In genomic region chr17:48551206-48551597, GRCh38 we compare ENCODE assay signal across 1 cellular context.
TF ChIP-seq lines count a peak whose summit lies in the region.

No MANE protein-coding gene starts in this region.

TF ChIP-seq in IMR-90, 13 proteins besides CTCF, POLR2A, EP300 and RAD21:
- TF ChIP-seq CHD1 (IDR thresholded peaks at IDR 0.05; ENCODE audit: low read depth, low read length) (no peak), MAZ (IDR thresholded peaks at IDR 0.05; ENCODE audit: borderline replicate concordance, low read depth, low read length) (no peak; the same call in 1 of the 2 replicates), RCOR1 (IDR thresholded peaks at IDR 0.05; ENCODE audit: insufficient replicate concordance, low read length) (no peak), NFE2L2 (IDR thresholded peaks at IDR 0.05; ENCODE audit: low read depth, low read length) (no peak), FOS (IDR thresholded peaks at IDR 0.05; ENCODE audit: low read depth, low read length) (no peak), CEBPB (IDR thresholded peaks at IDR 0.05; ENCODE audit: low read depth, low read length) (no peak), MAFK (IDR thresholded peaks at IDR 0.05; ENCODE audit: low read depth, low read length) (no peak), RFX5 (IDR thresholded peaks at IDR 0.05; ENCODE audit: low read depth, low read length) (no peak), SMC3 (IDR thresholded peaks at IDR 0.05; ENCODE audit: low read depth, low read length) (no peak), MXI1 (IDR thresholded peaks at IDR 0.05; ENCODE audit: borderline replicate concordance, low read depth, low read length) (no peak), BHLHE40 (IDR thresholded peaks at IDR 0.05; ENCODE audit: low read depth, low read length) (no peak)
- TF ChIP-seq, protein P1, sequence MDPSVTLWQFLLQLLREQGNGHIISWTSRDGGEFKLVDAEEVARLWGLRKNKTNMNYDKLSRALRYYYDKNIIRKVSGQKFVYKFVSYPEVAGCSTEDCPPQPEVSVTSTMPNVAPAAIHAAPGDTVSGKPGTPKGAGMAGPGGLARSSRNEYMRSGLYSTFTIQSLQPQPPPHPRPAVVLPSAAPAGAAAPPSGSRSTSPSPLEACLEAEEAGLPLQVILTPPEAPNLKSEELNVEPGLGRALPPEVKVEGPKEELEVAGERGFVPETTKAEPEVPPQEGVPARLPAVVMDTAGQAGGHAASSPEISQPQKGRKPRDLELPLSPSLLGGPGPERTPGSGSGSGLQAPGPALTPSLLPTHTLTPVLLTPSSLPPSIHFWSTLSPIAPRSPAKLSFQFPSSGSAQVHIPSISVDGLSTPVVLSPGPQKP (IDR thresholded peaks at IDR 0.05; ENCODE audit: borderline replicate concordance, low read depth, low read length) = no peak
- TF ChIP-seq, protein P2, sequence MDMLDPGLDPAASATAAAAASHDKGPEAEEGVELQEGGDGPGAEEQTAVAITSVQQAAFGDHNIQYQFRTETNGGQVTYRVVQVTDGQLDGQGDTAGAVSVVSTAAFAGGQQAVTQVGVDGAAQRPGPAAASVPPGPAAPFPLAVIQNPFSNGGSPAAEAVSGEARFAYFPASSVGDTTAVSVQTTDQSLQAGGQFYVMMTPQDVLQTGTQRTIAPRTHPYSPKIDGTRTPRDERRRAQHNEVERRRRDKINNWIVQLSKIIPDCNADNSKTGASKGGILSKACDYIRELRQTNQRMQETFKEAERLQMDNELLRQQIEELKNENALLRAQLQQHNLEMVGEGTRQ (IDR thresholded peaks at IDR 0.05; ENCODE audit: low read depth, low read length) = no peak
